In the genomic region with DNA sequence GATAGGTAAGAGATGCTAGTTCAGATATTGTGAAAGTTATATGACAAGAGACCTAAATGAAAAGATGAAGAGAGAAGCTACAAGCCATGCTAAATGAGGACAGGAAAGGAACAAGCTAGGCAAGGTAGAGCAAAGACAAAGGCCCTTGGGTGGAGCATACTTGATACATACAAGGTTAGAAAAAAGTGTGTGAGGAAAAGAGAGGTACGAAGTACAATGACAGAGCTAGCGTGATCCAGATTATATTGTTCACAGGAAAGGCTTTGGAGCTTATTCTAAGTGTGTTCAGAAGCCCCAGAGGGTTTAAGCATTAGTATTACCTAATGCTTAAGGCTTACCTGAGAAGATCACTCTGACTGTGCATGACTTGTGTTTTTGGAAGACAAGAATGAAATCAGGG, we compare ENCODE assay signal across 10 cellular contexts.
DNase-seq lines count a peak whose midpoint lies in the region; ATAC-seq lines count a peak whose summit lies in the region.
"Had no signal": no experiment of that assay in that cellular context is flagged by ENCODE, and none has a peak within 500 bp of the region (broad histone marks: within the 10 kb centered on the region; RNA-seq: fewer than 3 reads in every experiment).

No MANE protein-coding gene starts in this region.

- peak; percentile 24 for DNase-seq in NCI-H82 (lab: John Stamatoyannopoulos, UW)
- no peak for DNase-seq in NCI-H82 treated with DMSO at 0.1 percent for 48 hours (lab: John Stamatoyannopoulos, UW; ENCODE audit: unreplicated experiment)
- peak; percentile 2 for DNase-seq in SW480 (ENCODE audit: low spot score)
- DNase-seq in left lobe of liver (ENCODE audit: low spot score) = no peak
- no peak for DNase-seq in NCI-H345 treated with DMSO at 0.1 percent for 48 hours (lab: John Stamatoyannopoulos, UW; ENCODE audit: unreplicated experiment)
- DNase-seq in activated T-cell treated with anti-CD3 and anti-CD28 coated beads, Interleukin-2, amount 50 U/mL, for 72 hours = no peak
- DNase-seq: ACHN; Caco-2; CD4-positive, alpha-beta T cell; GM23248 had no signal

- peaks cover 1 to 7% of the 10 kb centered on the region in 2 donors for H3K9me3 Mint-ChIP-seq in activated T-cell treated with anti-CD3 and anti-CD28 coated beads, Interleukin-2, amount 50 U/mL, for 72 hours

- H3K36me3 Mint-ChIP-seq in activated T-cell treated with anti-CD3 and anti-CD28 coated beads, Interleukin-2, amount 50 U/mL, for 72 hours (ENCODE audit: insufficient read depth in 2 of 2) = no peaks in the 10 kb centered on the region

- H3K27me3 Mint-ChIP-seq in activated T-cell treated with anti-CD3 and anti-CD28 coated beads, Interleukin-2, amount 50 U/mL, for 72 hours (ENCODE audit: low read depth) = no peaks in the 10 kb centered on the region
- H3K27me3 Mint-ChIP-seq: CD4-positive, alpha-beta T cell had no signal

- no peak overlapping the region for H3K27ac Mint-ChIP-seq in activated T-cell treated with anti-CD3 and anti-CD28 coated beads, Interleukin-2, amount 50 U/mL, for 72 hours
- H3K27ac Mint-ChIP-seq: CD4-positive, alpha-beta T cell had no signal

- ATAC-seq in left lobe of liver = peak; percentile 31
- ATAC-seq in activated T-cell treated with anti-CD3 and anti-CD28 coated beads, Interleukin-2, amount 50 U/mL, for 72 hours (replicated peaks in 1 of 2) = no peak

- no peaks in the 10 kb centered on the region for H3K4me1 Mint-ChIP-seq in activated T-cell treated with anti-CD3 and anti-CD28 coated beads, Interleukin-2, amount 50 U/mL, for 72 hours (ENCODE audit: low read depth)

- no peak overlapping the region for H3K4me3 Mint-ChIP-seq in activated T-cell treated with anti-CD3 and anti-CD28 coated beads, Interleukin-2, amount 50 U/mL, for 72 hours
- H3K4me3 Mint-ChIP-seq: CD4-positive, alpha-beta T cell had no signal

Comparison
In these comparisons a context has a peak if more than half of its experiments do, and no peak if none do; other contexts are left out.
1. DNase-seq: peak in NCI-H82 (single experiment) and SW480 (single experiment); none in NCI-H82 treated with DMSO at 0.1 percent for 48 hours (single experiment), left lobe of liver (single experiment), NCI-H345 treated with DMSO at 0.1 percent for 48 hours (single experiment) and activated T-cell treated with anti-CD3 and anti-CD28 coated beads, Interleukin-2, amount 50 U/mL, for 72 hours (0 of 2).